ENCODE assay signal across 28 cellular contexts in genomic region chr4:61379406-61379805, GRCh38.
"Had no signal": no experiment of that assay in that cellular context is flagged by ENCODE, and none has a peak within 500 bp of the region (broad histone marks: within the 10 kb centered on the region; RNA-seq: fewer than 3 reads in every experiment).

No MANE protein-coding gene starts in this region.

- H3K4me3 ChIP-seq: adrenal gland, ascending aorta, breast epithelium, coronary artery, dorsolateral prefrontal cortex, gastrocnemius medialis, heart right ventricle, hepatocyte had no signal

- H3K4me1 ChIP-seq: breast epithelium, gastrocnemius medialis had no signal

- ATAC-seq: activated CD4-positive, alpha-beta T cell treated with anti-CD3 and anti-CD28 coated beads for 36 hours; activated CD8-positive, alpha-beta memory T cell treated with anti-CD3 and anti-CD28 coated beads, Interleukin-2, amount 10 ng/mL, durations not matched to agents 7 days and 5 days; activated CD8-positive, alpha-beta T cell treated with anti-CD3 and anti-CD28 coated beads, Interleukin-2, amount 10 ng/mL, durations not matched to agents 7 days and 5 days; activated naive CD8-positive, alpha-beta T cell treated with anti-CD3 and anti-CD28 coated beads, Interleukin-2, amount 50 U/mL, for 24 hours; effector memory CD8-positive, alpha-beta T cell; gastrocnemius medialis; heart right ventricle had no signal

- H3K27me3 ChIP-seq: adrenal gland, ascending aorta, breast epithelium, dorsolateral prefrontal cortex, gastrocnemius medialis, heart right ventricle, hepatocyte had no signal

- DNase-seq: activated CD4-positive, alpha-beta memory T cell treated with anti-CD3 and anti-CD28 coated beads for 36 hours; activated CD4-positive, alpha-beta T cell treated with anti-CD3 and anti-CD28 coated beads for 36 hours; activated CD4-positive, alpha-beta T cell treated with anti-CD3 and anti-CD28 coated beads, Interleukin-2, amount 10 ng/mL, durations not matched to agents 24 days and 14 days; activated CD4-positive, CD25-positive, alpha-beta regulatory T cell; activated CD4-positive, CD25-positive, alpha-beta regulatory T cell treated with anti-CD3 and anti-CD28 coated beads, Interleukin-2, amount 50 U/mL, for 72 hours; activated CD8-positive, alpha-beta memory T cell treated with anti-CD3 and anti-CD28 coated beads, Interleukin-2, amount 10 ng/mL, durations not matched to agents 7 days and 5 days; activated CD8-positive, alpha-beta memory T cell treated with anti-CD3 and anti-CD28 coated beads, Interleukin-2, amount 50 U/mL, for 4 hours; activated CD8-positive, alpha-beta T cell treated with anti-CD3 and anti-CD28 coated beads, Interleukin-2, amount 10 ng/mL, durations not matched to agents 7 days and 5 days; activated effector memory CD4-positive, alpha-beta T cell treated with anti-CD3 and anti-CD28 coated beads, Interleukin-2, amount 50 U/mL, for 16 hours; activated naive CD4-positive, alpha-beta T cell treated with anti-CD3 and anti-CD28 coated beads for 36 hours; activated naive CD8-positive, alpha-beta T cell treated with anti-CD3 and anti-CD28 coated beads for 36 hours; activated naive CD8-positive, alpha-beta T cell treated with anti-CD3 and anti-CD28 coated beads, Interleukin-2, amount 50 U/mL, for 24 hours; activated T-cell treated with anti-CD3 and anti-CD28 coated beads, Interleukin-2, amount 50 U/mL, for 1 hour; activated T-cell treated with anti-CD3 and anti-CD28 coated beads, Interleukin-2, amount 50 U/mL, for 48 hours; adrenal gland; amygdala; dorsolateral prefrontal cortex; effector memory CD8-positive, alpha-beta T cell; foreskin fibroblast; gastrocnemius medialis; glutamatergic neuron; heart right ventricle; T-helper 2 cell had no signal

- H3K36me3 ChIP-seq: adrenal gland, ascending aorta, breast epithelium, gastrocnemius medialis, heart right ventricle had no signal

- H3K27ac ChIP-seq: adrenal gland, ascending aorta, breast epithelium, coronary artery, dorsolateral prefrontal cortex, epithelial cell of prostate, gastrocnemius medialis, heart right ventricle, hepatocyte had no signal
